In genomic region chr9:124299519-124300090, GRCh38 we compare ENCODE assay signal across 3 cellular contexts.
TF ChIP-seq lines count a peak whose summit lies in the region.

No MANE protein-coding gene starts in this region.

TF ChIP-seq in SK-N-SH, 30 proteins besides CTCF, POLR2A, EP300 and RAD21:
- TF ChIP-seq FOXM1 (IDR thresholded peaks at IDR 0.05; ENCODE audit: low read depth) (no peak), JUND (IDR thresholded peaks at IDR 0.05) (no peak), MXI1 (IDR thresholded peaks at IDR 0.05; ENCODE audit: low read depth, low read length) (no peak), CHD2 (IDR thresholded peaks at IDR 0.05; ENCODE audit: low read length, partially characterized antibody) (no peak), POLR2AphosphoS5 (IDR thresholded peaks at IDR 0.05; ENCODE audit: low read depth, low read length) (no peak), NRF1 (IDR thresholded peaks at IDR 0.05; ENCODE audit: low read depth, low read length) (no peak), TCF12 (IDR thresholded peaks at IDR 0.05) (no peak), EZH2phosphoT487 (IDR thresholded peaks at IDR 0.05; ENCODE audit: borderline replicate concordance, low read depth) (no peak), FOSL2 (IDR thresholded peaks at IDR 0.05; ENCODE audit: borderline replicate concordance, low read depth) (no peak), FOXJ3 (CRISPR knock-in tag; IDR thresholded peaks at IDR 0.05) (no peak), TAF1 (IDR thresholded peaks at IDR 0.05; ENCODE audit: borderline replicate concordance, low read depth, low read length) (no peak), GATA2 (CRISPR knock-in tag; IDR thresholded peaks at IDR 0.05) (no peak), GABPA (IDR thresholded peaks at IDR 0.05; ENCODE audit: low read depth) (no peak), YY1 (IDR thresholded peaks at IDR 0.05; ENCODE audit: low read depth) (no peak), MEF2A (IDR thresholded peaks at IDR 0.05; ENCODE audit: borderline replicate concordance, low read depth) (no peak), RFX5 (IDR thresholded peaks at IDR 0.05; ENCODE audit: low read length) (no peak)
- TF ChIP-seq, protein P1, sequence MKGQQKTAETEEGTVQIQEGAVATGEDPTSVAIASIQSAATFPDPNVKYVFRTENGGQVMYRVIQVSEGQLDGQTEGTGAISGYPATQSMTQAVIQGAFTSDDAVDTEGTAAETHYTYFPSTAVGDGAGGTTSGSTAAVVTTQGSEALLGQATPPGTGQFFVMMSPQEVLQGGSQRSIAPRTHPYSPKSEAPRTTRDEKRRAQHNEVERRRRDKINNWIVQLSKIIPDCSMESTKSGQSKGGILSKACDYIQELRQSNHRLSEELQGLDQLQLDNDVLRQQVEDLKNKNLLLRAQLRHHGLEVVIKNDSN (IDR thresholded peaks at IDR 0.05; ENCODE audit: borderline replicate concordance, low read depth) = no peak

TF ChIP-seq in SK-N-SH treated with all-trans-retinoic acid at 6 μM for 48 hours, 23 proteins besides CTCF, POLR2A, EP300 and RAD21:
- TF ChIP-seq, protein P2, sequence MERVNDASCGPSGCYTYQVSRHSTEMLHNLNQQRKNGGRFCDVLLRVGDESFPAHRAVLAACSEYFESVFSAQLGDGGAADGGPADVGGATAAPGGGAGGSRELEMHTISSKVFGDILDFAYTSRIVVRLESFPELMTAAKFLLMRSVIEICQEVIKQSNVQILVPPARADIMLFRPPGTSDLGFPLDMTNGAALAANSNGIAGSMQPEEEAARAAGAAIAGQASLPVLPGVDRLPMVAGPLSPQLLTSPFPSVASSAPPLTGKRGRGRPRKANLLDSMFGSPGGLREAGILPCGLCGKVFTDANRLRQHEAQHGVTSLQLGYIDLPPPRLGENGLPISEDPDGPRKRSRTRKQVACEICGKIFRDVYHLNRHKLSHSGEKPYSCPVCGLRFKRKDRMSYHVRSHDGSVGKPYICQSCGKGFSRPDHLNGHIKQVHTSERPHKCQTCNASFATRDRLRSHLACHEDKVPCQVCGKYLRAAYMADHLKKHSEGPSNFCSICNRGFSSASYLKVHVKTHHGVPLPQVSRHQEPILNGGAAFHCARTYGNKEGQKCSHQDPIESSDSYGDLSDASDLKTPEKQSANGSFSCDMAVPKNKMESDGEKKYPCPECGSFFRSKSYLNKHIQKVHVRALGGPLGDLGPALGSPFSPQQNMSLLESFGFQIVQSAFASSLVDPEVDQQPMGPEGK (CRISPR knock-in tag; IDR thresholded peaks at IDR 0.05; ENCODE audit: borderline replicate concordance) = no peak
- TF ChIP-seq ESRRG (CRISPR knock-in tag; IDR thresholded peaks at IDR 0.05) (no peak), CREB5 (CRISPR knock-in tag; IDR thresholded peaks at IDR 0.05; ENCODE audit: low read depth) (no peak), CSDC2 (CRISPR knock-in tag; IDR thresholded peaks at IDR 0.05) (no peak)

TF ChIP-seq in H1, 55 proteins besides CTCF, POLR2A, EP300 and RAD21:
- TF ChIP-seq MAFK (IDR thresholded peaks at IDR 0.05; ENCODE audit: low read depth, low read length) (no peak), HDAC6 (IDR thresholded peaks at IDR 0.05; ENCODE audit: low read depth, low read length) (no peak), SIX5 (IDR thresholded peaks at IDR 0.05; ENCODE audit: low read depth, low read length) (no peak), SUZ12 (IDR thresholded peaks at IDR 0.05; ENCODE audit: low read length) (no peak), SAP30 (IDR thresholded peaks at IDR 0.05; ENCODE audit: insufficient read depth, insufficient replicate concordance, low read length) (no peak)
- TF ChIP-seq, protein P3, sequence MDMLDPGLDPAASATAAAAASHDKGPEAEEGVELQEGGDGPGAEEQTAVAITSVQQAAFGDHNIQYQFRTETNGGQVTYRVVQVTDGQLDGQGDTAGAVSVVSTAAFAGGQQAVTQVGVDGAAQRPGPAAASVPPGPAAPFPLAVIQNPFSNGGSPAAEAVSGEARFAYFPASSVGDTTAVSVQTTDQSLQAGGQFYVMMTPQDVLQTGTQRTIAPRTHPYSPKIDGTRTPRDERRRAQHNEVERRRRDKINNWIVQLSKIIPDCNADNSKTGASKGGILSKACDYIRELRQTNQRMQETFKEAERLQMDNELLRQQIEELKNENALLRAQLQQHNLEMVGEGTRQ (IDR thresholded peaks at IDR 0.05; ENCODE audit: low read length) = no peak
